In the genomic region with DNA sequence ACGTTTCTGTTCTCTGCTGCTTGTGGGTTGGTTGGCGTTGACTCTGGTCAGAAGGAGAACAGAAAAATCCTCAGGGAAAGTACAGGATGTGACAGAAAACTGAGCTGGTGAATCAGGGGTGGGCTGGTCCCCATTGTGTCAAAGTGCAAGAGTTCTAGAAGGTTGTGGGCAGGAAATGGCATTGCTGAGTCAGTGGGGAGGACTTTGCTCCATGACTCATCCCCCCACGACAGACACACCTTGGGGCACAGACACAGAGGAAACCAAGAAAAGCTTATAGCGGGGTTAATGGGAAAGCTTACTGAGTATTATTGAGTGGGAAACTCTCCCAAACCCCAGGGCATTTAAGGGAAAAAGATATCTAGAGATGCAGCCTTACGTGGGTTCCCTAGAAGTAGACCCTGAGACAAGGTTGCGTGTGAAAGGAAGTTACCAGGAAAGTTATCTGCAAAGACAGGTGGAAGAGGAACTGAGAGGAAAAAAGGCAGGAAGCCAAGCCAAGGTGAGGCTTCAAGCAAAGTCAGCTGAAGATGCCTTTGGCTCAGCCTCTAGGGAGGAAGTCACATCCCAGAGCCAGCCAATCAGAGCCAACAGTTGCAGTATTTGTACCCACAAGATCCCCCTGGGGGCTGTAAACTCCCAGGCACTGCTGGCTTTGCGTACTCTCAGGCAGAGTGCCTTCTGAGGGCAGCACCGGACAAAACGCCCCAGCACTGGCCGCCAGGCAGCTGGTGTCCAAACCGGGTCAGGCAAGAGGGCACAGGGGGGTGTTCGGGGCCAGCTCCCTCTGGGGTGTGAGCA, we compare ENCODE assay signal across 8 cellular contexts.
DNase-seq lines count a peak whose midpoint lies in the region; ATAC-seq and TF ChIP-seq lines count a peak whose summit lies in the region.
"Had no signal": no experiment of that assay in that cellular context is flagged by ENCODE, and none has a peak within 500 bp of the region (broad histone marks: within the 10 kb centered on the region; RNA-seq: fewer than 3 reads in every experiment).

No MANE protein-coding gene starts in this region.

- in situ Hi-C loops in GM18951 (cut with MboI; ENCODE audit: low sequenced_read_pairs, unreplicated experiment) = no loop called here

- DNase-seq in SW 1271 (lab: John Stamatoyannopoulos, UW) (peak; percentile 94 to 99), endothelial cell (ENCODE audit: low spot score) (no peak), testis (no peak), NCI-H187 (lab: John Stamatoyannopoulos, UW) (no peak)
- DNase-seq in stimulated activated CD4-positive, alpha-beta T cell treated with anti-CD3 and anti-CD28 coated beads, Interleukin-15, amount 100 ng/mL, for 48 hours (ENCODE audit: low read depth in 2 of 2) = peak; percentile 65

- peak overlapping the region; percentile 85 for H3K27ac Mint-ChIP-seq in endothelial cell (ENCODE audit: unreplicated experiment)

- peak; percentile 80 for ATAC-seq in HG02981 (IDR thresholded peaks at IDR 0.05; ENCODE audit: unreplicated experiment)

- H3K4me3 ChIP-seq in testis = no peak overlapping the region

- TF ChIP-seq POLR2A in GM18951 (IDR thresholded peaks at IDR 0.05; ENCODE audit: extremely low read depth, insufficient read depth, insufficient read length) (peak; percentile 27), testis (IDR thresholded peaks at IDR 0.05) (no peak)

- intact Hi-C loops in testis (cut with DNase I; ENCODE audit: low total_unique reads) = no loop called here

- peaks cover 16% of the 10 kb centered on the region for H3K4me1 ChIP-seq in testis

- H3K27ac ChIP-seq in testis = no peak overlapping the region

- H3K9me3 Mint-ChIP-seq in endothelial cell (ENCODE audit: unreplicated experiment) = peaks cover 4% of the 10 kb centered on the region

- H3K36me3 Mint-ChIP-seq in endothelial cell (ENCODE audit: low read depth, unreplicated experiment) = peaks cover 7% of the 10 kb centered on the region
- H3K36me3 Mint-ChIP-seq: brain had no signal

- H3K4me1 Mint-ChIP-seq in endothelial cell (ENCODE audit: unreplicated experiment) = peaks cover 53% of the 10 kb centered on the region

- TF ChIP-seq CTCF in endothelial cell (IDR thresholded peaks at IDR 0.05; ENCODE audit: unreplicated experiment) = no peak
- TF ChIP-seq CTCF in testis (IDR thresholded peaks at IDR 0.05) = no peak

- no peaks in the 10 kb centered on the region for H3K9me3 ChIP-seq in testis

- H3K36me3 ChIP-seq in testis (ENCODE audit: low read depth, missing control alignments) = no peaks in the 10 kb centered on the region

- H3K27me3 ChIP-seq in testis = no peaks in the 10 kb centered on the region

- 64 to 65% methylated on average over 9 to 12 of the region's 12 CpGs for WGBS in testis, 2 donors

- H3K4me3 Mint-ChIP-seq in endothelial cell (ENCODE audit: unreplicated experiment) = no peak overlapping the region

- no peaks in the 10 kb centered on the region for H3K27me3 Mint-ChIP-seq in endothelial cell (ENCODE audit: unreplicated experiment)

Comparison
In these comparisons a context has a peak if more than half of its experiments do, and no peak if none do; other contexts are left out.
1. DNase-seq: peak in SW 1271 (2 of 2) and stimulated activated CD4-positive, alpha-beta T cell treated with anti-CD3 and anti-CD28 coated beads, Interleukin-15, amount 100 ng/mL, for 48 hours (2 of 2); none in endothelial cell (single experiment), testis (single experiment) and NCI-H187 (0 of 2).